Comparison of ENCODE assay signal across 10 cellular contexts in the genomic region with DNA sequence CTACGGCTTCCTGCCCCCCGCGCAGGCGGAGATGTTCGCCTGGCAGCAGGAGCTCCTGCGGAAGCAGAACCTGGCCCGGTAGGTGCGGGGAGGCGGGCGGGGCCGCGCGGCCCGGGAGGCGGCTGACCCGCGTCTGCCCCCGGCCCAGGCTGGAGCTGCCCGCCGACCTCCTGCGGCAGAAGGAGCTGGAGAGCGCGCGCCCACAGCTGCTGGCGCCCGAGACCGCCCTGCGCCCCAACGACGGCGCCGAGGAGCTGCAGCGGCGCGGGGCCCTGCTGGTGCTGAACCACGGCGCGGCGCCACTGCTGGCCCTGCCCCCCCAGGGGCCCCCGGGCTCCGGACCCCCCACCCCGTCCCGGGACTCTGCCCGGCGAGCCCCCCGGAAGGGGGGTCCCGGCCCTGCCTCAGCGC. TPM values are rescaled to one million over a fixed set of nuclear protein-coding genes. Genes with fewer than 3 reads are reported as not detected.
A peak's percentile ranks its signal among the peaks of the same experiment; 100 is the strongest.
DNase-seq lines count a peak whose midpoint lies in the region; ATAC-seq, FAIRE-seq and TF ChIP-seq lines count a peak whose summit lies in the region.
"Had no signal": no experiment of that assay in that cellular context is flagged by ENCODE, and none has a peak within 500 bp of the region (broad histone marks: within the 10 kb centered on the region; RNA-seq: fewer than 3 reads in every experiment).

No MANE protein-coding gene starts in this region.

- H3K4me3 ChIP-seq in PC-3 (ENCODE audit: low read length), result peak overlapping the region; percentile 65
- H3K4me3 ChIP-seq in fibroblast of pulmonary artery (replicated peaks; ENCODE audit: low read depth, low read length), result peak overlapping the region; percentile 37
- H3K4me3 ChIP-seq in skin epidermis, result peak overlapping the region; percentile 18 to 34 (median 28)
- peak overlapping the region in 1 of 2 donors; percentile 50 for H3K4me3 ChIP-seq in small intestine (ENCODE audit: low read depth in 1 of 2, low read length in 2 of 2)

- H3K36me3 ChIP-seq in PC-3 (ENCODE audit: low read depth, low read length) (peaks cover 5% of the 10 kb centered on the region; the same call in 1 of the 2 replicates), small intestine (ENCODE audit: control insufficient read depth in 2 of 2, insufficient read depth in 2 of 2, low read length in 2 of 2) (peaks cover 0 to 3% of the 10 kb centered on the region in 2 donors)

- H3F3A ChIP-seq in PC-3 (ENCODE audit: low read length, unreplicated experiment), result no peaks in the 10 kb centered on the region

- POLR2A ChIA-PET in PC-3 (lab: Charles Lee; ENCODE audit: unreplicated experiment), result interaction anchor here (0.7 kb wide), 1 partner anchor 36 kb away, joined by 3 read pairs; no protein-coding TSS in a partner anchor
- POLR2A ChIA-PET in activated CD4-positive, alpha-beta T cell treated with anti-CD3 and anti-CD28 coated beads, Interleukin-2, amount 10 ng/mL, durations not matched to agents 7 days and 5 days (lab: Charles Lee), result no interaction called here

- no peaks in the 10 kb centered on the region for H4K20me1 ChIP-seq in PC-3 (ENCODE audit: low read length)

- no peak for FAIRE-seq in small intestine (lab: Jason Lieb, UNC)
- FAIRE-seq: colon had no signal

- H3K4me1 Mint-ChIP-seq in activated CD4-positive, alpha-beta T cell treated with anti-CD3 and anti-CD28 coated beads, Interleukin-2, amount 10 ng/mL, durations not matched to agents 7 days and 5 days, result peaks cover 4% of the 10 kb centered on the region

- no peak overlapping the region for H3K9ac ChIP-seq in PC-3 (ENCODE audit: low read length)

- peaks cover 12% of the 10 kb centered on the region for H3K36me3 Mint-ChIP-seq in activated CD4-positive, alpha-beta T cell treated with anti-CD3 and anti-CD28 coated beads, Interleukin-2, amount 10 ng/mL, durations not matched to agents 7 days and 5 days (ENCODE audit: low read depth)

- TF ChIP-seq CTCF in PC-3 (conservative IDR thresholded peaks at IDR 0.05; ENCODE audit: low read depth, low read length), result no peak
- TF ChIP-seq CTCF in fibroblast of pulmonary artery (IDR thresholded peaks at IDR 0.05; ENCODE audit: low read length, missing control alignments), result no peak

- no peak overlapping the region for H3K4me3 Mint-ChIP-seq in activated CD4-positive, alpha-beta T cell treated with anti-CD3 and anti-CD28 coated beads, Interleukin-2, amount 10 ng/mL, durations not matched to agents 7 days and 5 days

- H3K27me3 Mint-ChIP-seq in activated CD4-positive, alpha-beta T cell treated with anti-CD3 and anti-CD28 coated beads, Interleukin-2, amount 10 ng/mL, durations not matched to agents 7 days and 5 days, result peaks cover 32% of the 10 kb centered on the region

- no peak overlapping the region for H3K27ac Mint-ChIP-seq in activated CD4-positive, alpha-beta T cell treated with anti-CD3 and anti-CD28 coated beads, Interleukin-2, amount 10 ng/mL, durations not matched to agents 7 days and 5 days

- no peak; the same call in 1 of the 2 replicates for ATAC-seq in PC-3

- DNase-seq in NCI-H2171 (lab: John Stamatoyannopoulos, UW) (peak; percentile 36), NCI-H2171 treated with DMSO at 0.1 percent for 48 hours (lab: John Stamatoyannopoulos, UW) (no peak), PC-3 (no peak), fibroblast of pulmonary artery (ENCODE audit: low read depth) (no peak), small intestine (no peak), NCI-H510A (lab: John Stamatoyannopoulos, UW) (no peak)
- no peak for DNase-seq in activated CD4-positive, alpha-beta T cell treated with anti-CD3 and anti-CD28 coated beads, Interleukin-2, amount 10 ng/mL, durations not matched to agents 7 days and 5 days
- DNase-seq: activated CD4-positive, alpha-beta T cell treated with anti-CD3 and anti-CD28 coated beads, Interleukin-2, amount 50 U/mL, for 1 hour had no signal

- no peaks in the 10 kb centered on the region for H3K9me2 ChIP-seq in PC-3 (replicated peaks; ENCODE audit: low read length)

- peaks cover 22% of the 10 kb centered on the region for H3K4me1 ChIP-seq in PC-3 (ENCODE audit: insufficient read depth, low read length)
- peaks cover 0 to 2% of the 10 kb centered on the region in 2 donors for H3K4me1 ChIP-seq in small intestine (ENCODE audit: control insufficient read depth in 2 of 2, insufficient read depth in 1 of 2, low read depth in 1 of 2, low read length in 1 of 2)

- H3K27me3 ChIP-seq in PC-3 (ENCODE audit: low read length) (peaks cover 22% of the 10 kb centered on the region), small intestine (ENCODE audit: control insufficient read depth in 2 of 2, insufficient read depth in 2 of 2, low read length in 2 of 2) (peaks cover 8 to 20% of the 10 kb centered on the region in 2 donors)

- H3K9me3 Mint-ChIP-seq in activated CD4-positive, alpha-beta T cell treated with anti-CD3 and anti-CD28 coated beads, Interleukin-2, amount 10 ng/mL, durations not matched to agents 7 days and 5 days, result no peaks in the 10 kb centered on the region

- H3K4me2 ChIP-seq in PC-3 (ENCODE audit: low read length), result peak overlapping the region; percentile 89

- WGBS in small intestine, 3 donors, result 0 to 1% (median 1%) methylated on average over 19 to 48 of the region's 48 CpGs

- H3K9me3 ChIP-seq in PC-3 (ENCODE audit: low read length) (no peaks in the 10 kb centered on the region), small intestine (ENCODE audit: control insufficient read depth, low read depth) (no peaks in the 10 kb centered on the region)

- no TSS peak for BruUV-seq in PC-3 (replicated peaks; lab: Mats Ljungman, UMichigan)

- H3K27ac ChIP-seq in PC-3 (ENCODE audit: low read length), result no peak overlapping the region
- H3K27ac ChIP-seq in skin epidermis, result peak overlapping the region in 1 of 21 experiments; percentile 2
- H3K27ac ChIP-seq in small intestine (ENCODE audit: low read depth in 1 of 2, low read length in 1 of 2), result peak overlapping the region in 1 of 2 donors; percentile 57

- intact Hi-C loops in PC-3 (cut with micrococcal nuclease), result no loop called here

- CTCF ChIA-PET in PC-3 (lab: Charles Lee), result no interaction called here
- CTCF ChIA-PET in activated CD4-positive, alpha-beta T cell treated with anti-CD3 and anti-CD28 coated beads, Interleukin-2, amount 10 ng/mL, durations not matched to agents 7 days and 5 days (lab: Charles Lee), result no interaction called here

- H2AFZ ChIP-seq in PC-3 (ENCODE audit: low read length), result no peak overlapping the region

- H3K79me2 ChIP-seq in PC-3 (ENCODE audit: low read length), result no peaks in the 10 kb centered on the region

RNA-seq across cellular contexts. Expression of a gene that starts 16.6 kb away (rescaled TPM):
- total RNA-seq in PC-3 (2014; rRNA removed), result 262 and 340 TPM in 2 replicates
- 10 to 100 TPM; 34.0 to 69.3 (median 42.7) TPM for polyA plus RNA-seq in small intestine
- 10 to 100 TPM; 60.5 to 71.8 TPM for total RNA-seq in activated CD4-positive, alpha-beta T cell treated with anti-CD3 and anti-CD28 coated beads, Interleukin-2, amount 10 ng/mL, durations not matched to agents 7 days and 5 days

RNA-seq across cellular contexts. Expression of a gene that starts 18.0 kb away (rescaled TPM):
- 29.8 and 32.1 TPM in 2 replicates for total RNA-seq in PC-3 (2014; rRNA removed)
- 10 to 100 TPM in 1 of 3 donors, 1 to 10 TPM in 2; 6.6 to 11.9 (median 7.0) TPM for polyA plus RNA-seq in small intestine
- 10 to 100 TPM; 23.6 to 27.1 TPM for total RNA-seq in activated CD4-positive, alpha-beta T cell treated with anti-CD3 and anti-CD28 coated beads, Interleukin-2, amount 10 ng/mL, durations not matched to agents 7 days and 5 days

RNA-seq across cellular contexts. Expression of a gene that starts 18.7 kb away (rescaled TPM):
- 2.7 and 5.8 TPM in 2 replicates for total RNA-seq in PC-3 (2014; rRNA removed)
- 1 to 10 TPM in 2 of 3 donors, under 1 TPM in 1; 0.89 to 8.8 (median 4.9) TPM for polyA plus RNA-seq in small intestine
- not detected for total RNA-seq in activated CD4-positive, alpha-beta T cell treated with anti-CD3 and anti-CD28 coated beads, Interleukin-2, amount 10 ng/mL, durations not matched to agents 7 days and 5 days

RNA-seq across cellular contexts. Expression of a gene that starts 23.9 kb away (rescaled TPM):
- 14.0 and 18.3 TPM in 2 replicates for total RNA-seq in PC-3 (2014; rRNA removed)
- under 1 TPM; 0.72 to 0.89 (median 0.81) TPM for polyA plus RNA-seq in small intestine
- total RNA-seq in activated CD4-positive, alpha-beta T cell treated with anti-CD3 and anti-CD28 coated beads, Interleukin-2, amount 10 ng/mL, durations not matched to agents 7 days and 5 days, result 1 to 10 TPM; 3.2 TPM

RNA-seq across cellular contexts. Expression of a gene that starts 39.5 kb away (rescaled TPM):
- 0.47 and 1.1 TPM in 2 replicates for total RNA-seq in PC-3 (2014; rRNA removed)
- 1 to 10 TPM in 1 of 3 donors, under 1 TPM in 1, not detected in 1; 0.30 to 1.6 TPM for polyA plus RNA-seq in small intestine
- not detected for total RNA-seq in activated CD4-positive, alpha-beta T cell treated with anti-CD3 and anti-CD28 coated beads, Interleukin-2, amount 10 ng/mL, durations not matched to agents 7 days and 5 days
